Comparison of ENCODE assay signal across 2 cellular contexts in genomic region chr3:48502728-48503168, GRCh38.
TF ChIP-seq lines count a peak whose summit lies in the region.

No MANE protein-coding gene starts in this region.

TF ChIP-seq in A549, 52 proteins besides CTCF, POLR2A, EP300 and RAD21:
- TF ChIP-seq SREBF2 (IDR thresholded peaks at IDR 0.05) (no peak), MYC (IDR thresholded peaks at IDR 0.05; ENCODE audit: borderline replicate concordance, low read length) (no peak), KDM5A (IDR thresholded peaks at IDR 0.05) (no peak), REST (IDR thresholded peaks at IDR 0.05) (no peak), BCL3 (IDR thresholded peaks at IDR 0.05) (no peak)

TF ChIP-seq in endothelial cell of umbilical vein, 7 proteins besides CTCF, POLR2A, EP300 and RAD21:
- TF ChIP-seq MYC (IDR thresholded peaks at IDR 0.05; ENCODE audit: low read depth, low read length) (no peak), GATA2 (IDR thresholded peaks at IDR 0.05; ENCODE audit: insufficient read depth, insufficient read length, low read depth, low read length) (no peak), FOS (IDR thresholded peaks at IDR 0.05; ENCODE audit: borderline replicate concordance, insufficient read depth, low read length) (no peak), EZH2 (IDR thresholded peaks at IDR 0.05; ENCODE audit: borderline replicate concordance, low read depth, low read length, severe bottlenecking) (no peak), MAX (IDR thresholded peaks at IDR 0.05; ENCODE audit: insufficient read depth, insufficient read length) (no peak), JUN (IDR thresholded peaks at IDR 0.05; ENCODE audit: borderline replicate concordance, insufficient read depth, insufficient read length, low read depth) (no peak), POLR2AphosphoS5 (IDR thresholded peaks at IDR 0.05; ENCODE audit: insufficient read depth, low read depth, low read length) (no peak)
TF ChIP-seq in endothelial cell of umbilical vein: peak in this region for 0.
